Comparison of ENCODE assay signal across 1 cellular context in genomic region chr1:31417148-31417547, GRCh38.
TF ChIP-seq lines count a peak whose summit lies in the region.

No MANE protein-coding gene starts in this region.

TF ChIP-seq in H1, 55 proteins besides CTCF, POLR2A, EP300 and RAD21:
- TF ChIP-seq EGR1 (IDR thresholded peaks at IDR 0.05; ENCODE audit: borderline replicate concordance, low read depth, low read length) (no peak), CHD1 (IDR thresholded peaks at IDR 0.05; ENCODE audit: low read depth, low read length) (no peak), CEBPB (IDR thresholded peaks at IDR 0.05; ENCODE audit: low read depth, low read length) (peak; percentile 81), EZH2 (IDR thresholded peaks at IDR 0.05; ENCODE audit: low read depth, low read length, severe bottlenecking) (no peak), CREB1 (IDR thresholded peaks at IDR 0.05) (no peak)
